16 cellular contexts compared by ENCODE assay signal in the genomic region with DNA sequence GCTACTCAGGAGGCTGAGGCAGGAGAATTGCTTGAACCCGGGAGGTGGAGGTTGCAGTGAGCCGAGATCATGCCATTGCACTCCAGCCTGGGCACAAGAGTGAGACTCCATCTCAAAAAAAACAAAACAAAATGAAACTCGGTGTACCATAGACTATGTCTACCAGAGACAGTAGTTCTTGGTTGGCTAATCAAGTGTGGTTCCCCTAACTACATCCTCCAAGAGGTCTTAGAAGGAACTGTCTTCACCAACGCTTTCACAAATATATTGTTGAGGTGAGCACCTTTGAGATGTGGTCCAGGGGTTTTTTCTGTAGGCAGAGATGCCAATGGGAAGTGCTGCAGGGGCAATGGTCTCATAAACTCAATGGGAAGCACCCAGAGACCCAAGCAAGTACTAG. TPM values are rescaled to one million over a fixed set of nuclear protein-coding genes. Genes with fewer than 3 reads are reported as not detected.
DNase-seq lines count a peak whose midpoint lies in the region; ATAC-seq, FAIRE-seq and TF ChIP-seq lines count a peak whose summit lies in the region.
"Had no signal": no experiment of that assay in that cellular context is flagged by ENCODE, and none has a peak within 500 bp of the region (broad histone marks: within the 10 kb centered on the region; RNA-seq: fewer than 3 reads in every experiment).

No MANE protein-coding gene starts in this region.

- peaks cover 18% of the 10 kb centered on the region for H3K36me3 Mint-ChIP-seq in activated CD4-positive, alpha-beta T cell treated with anti-CD3 and anti-CD28 coated beads for 36 hours (ENCODE audit: low read depth)

- H3K27me3 Mint-ChIP-seq in activated CD4-positive, alpha-beta T cell treated with anti-CD3 and anti-CD28 coated beads for 36 hours = no peaks in the 10 kb centered on the region

- peak; percentile 73 for FAIRE-seq in GM19239 (lab: Jason Lieb, UNC)
- FAIRE-seq: astrocyte had no signal

- H3K4me3 Mint-ChIP-seq in activated CD4-positive, alpha-beta T cell treated with anti-CD3 and anti-CD28 coated beads for 36 hours = no peak overlapping the region
- H3K4me3 Mint-ChIP-seq: nephron progenitor cell had no signal

- no peak overlapping the region for H3K27ac Mint-ChIP-seq in activated CD4-positive, alpha-beta T cell treated with anti-CD3 and anti-CD28 coated beads for 36 hours
- H3K27ac Mint-ChIP-seq: nephron progenitor cell had no signal

- no peak for TF ChIP-seq CTCF in GM10266 (IDR thresholded peaks at IDR 0.05; ENCODE audit: control insufficient read depth, insufficient read depth, low read depth, missing control alignments)

- H3K4me1 Mint-ChIP-seq in activated CD4-positive, alpha-beta T cell treated with anti-CD3 and anti-CD28 coated beads for 36 hours = no peaks in the 10 kb centered on the region

- no peaks in the 10 kb centered on the region for H3K9me3 Mint-ChIP-seq in activated CD4-positive, alpha-beta T cell treated with anti-CD3 and anti-CD28 coated beads for 36 hours (ENCODE audit: low read depth)

- POLR2A ChIA-PET in activated CD4-positive, alpha-beta T cell treated with anti-CD3 and anti-CD28 coated beads for 36 hours (lab: Charles Lee) = no interaction called here

- DNase-seq in GM10266 (ENCODE audit: extremely low spot score) = peak; percentile 15
- DNase-seq in GM19239 (ENCODE audit: insufficient read length, low spot score) = no peak
- no peak for DNase-seq in amygdala (lab: John Stamatoyannopoulos, UW)
- no peak for DNase-seq in activated CD4-positive, alpha-beta T cell treated with anti-CD3 and anti-CD28 coated beads for 36 hours
- DNase-seq in NCI-H1105 treated with DMSO at 0.1 percent for 48 hours (lab: John Stamatoyannopoulos, UW) = no peak
- DNase-seq: ACHN, DMS79 treated with DMSO at 0.1 percent for 48 hours, foreskin keratinocyte, MV-4-11, NCI-H446, nephron progenitor cell, thyroid gland had no signal

- CTCF ChIA-PET in activated CD4-positive, alpha-beta T cell treated with anti-CD3 and anti-CD28 coated beads for 36 hours (lab: Charles Lee) = no interaction called here

- intact Hi-C loops in activated CD4-positive, alpha-beta T cell treated with anti-CD3 and anti-CD28 coated beads for 36 hours (cut with DNase I, micrococcal nuclease) = no loop called here

- peak; percentile 59 for ATAC-seq in HG02588 (IDR thresholded peaks at IDR 0.05; ENCODE audit: unreplicated experiment)
- peak; percentile 93 for ATAC-seq in HG03354 (IDR thresholded peaks at IDR 0.05; ENCODE audit: poor library complexity, severe bottlenecking, unreplicated experiment)
- no peak for ATAC-seq in activated CD4-positive, alpha-beta T cell treated with anti-CD3 and anti-CD28 coated beads for 36 hours
- no peak for ATAC-seq in HG03521 (IDR thresholded peaks at IDR 0.05; ENCODE audit: unreplicated experiment)
- ATAC-seq: foreskin keratinocyte had no signal

RNA-seq across cellular contexts. Expression of a gene that starts 48.0 kb away (rescaled TPM):
- total RNA-seq in activated CD4-positive, alpha-beta T cell treated with anti-CD3 and anti-CD28 coated beads for 36 hours = 10 to 100 TPM; 64.6 to 66.4 TPM

Comparison
In these comparisons a context has a peak if more than half of its experiments do, and no peak if none do; other contexts are left out.
1. ATAC-seq: peak in HG02588 (single experiment) and HG03354 (single experiment); none in activated CD4-positive, alpha-beta T cell treated with anti-CD3 and anti-CD28 coated beads for 36 hours (single experiment) and HG03521 (single experiment).